ENCODE assay signal across 8 cellular contexts in genomic region chr2:231056453-231057416, GRCh38. TPM values are rescaled to one million over a fixed set of nuclear protein-coding genes. Genes with fewer than 3 reads are reported as not detected.
DNase-seq lines count a peak whose midpoint lies in the region; ATAC-seq and TF ChIP-seq lines count a peak whose summit lies in the region.

TSS of gene PSMD1 (plus strand) at chr2:231056867. CDS start at chr2:231057026, 159 bp downstream.

- H3K4me3 Mint-ChIP-seq in natural killer cell treated with Interleukin-12 subunit alpha and Interleukin-12 subunit beta and Interleukin-15 and Interleukin-18, amount 100 ng/mL, for 72 hours = peak within 1 kb of the TSS; percentile 85

- ATAC-seq in natural killer cell treated with Interleukin-12 subunit alpha and Interleukin-12 subunit beta and Interleukin-15 and Interleukin-18, amount 100 ng/mL, for 72 hours = peak; percentile 92 to 93
- ATAC-seq in stimulated activated naive CD8-positive, alpha-beta T cell treated with anti-CD3 and anti-CD28 coated beads, Interleukin-15, Interleukin-2, amounts not matched to agents 100 U/mL and 50 U/mL, for 24 hours = peak; percentile 80

- TF ChIP-seq CTCF in LNCaP clone FGC (IDR thresholded peaks at IDR 0.05; ENCODE audit: control insufficient read depth, extremely low read depth, insufficient read depth) = peak; percentile 91

- no peaks in the 10 kb centered on the region for H3K9me3 Mint-ChIP-seq in natural killer cell treated with Interleukin-12 subunit alpha and Interleukin-12 subunit beta and Interleukin-15 and Interleukin-18, amount 100 ng/mL, for 72 hours

- H3K9me3 ChIP-seq in ES-I3 (ENCODE audit: control insufficient read depth, insufficient read depth, low read length) = no peaks in the 10 kb centered on the region

- peak within 1 kb of the TSS; percentile 76 for H3K9ac ChIP-seq in ES-I3 (ENCODE audit: low read depth, low read length)

- H3K4me1 ChIP-seq in ES-I3 (ENCODE audit: insufficient read depth, low read length) = peaks cover 6% of the 10 kb centered on the region

- peak within 1 kb of the TSS; percentile 99 to 100 for H3K27ac Mint-ChIP-seq in natural killer cell treated with Interleukin-12 subunit alpha and Interleukin-12 subunit beta and Interleukin-15 and Interleukin-18, amount 100 ng/mL, for 72 hours

- peak; percentile 76 for TF ChIP-seq POLR2A in Raji (IDR thresholded peaks at IDR 0.05; ENCODE audit: insufficient read depth, low read depth, low read length)

- H3K36me3 ChIP-seq in ES-I3 (ENCODE audit: insufficient read depth, low read length) = no peaks in the 10 kb centered on the region

- peaks cover 8% of the 10 kb centered on the region for H3K36me3 Mint-ChIP-seq in natural killer cell treated with Interleukin-12 subunit alpha and Interleukin-12 subunit beta and Interleukin-15 and Interleukin-18, amount 100 ng/mL, for 72 hours

- peaks cover 45 to 61% of the 10 kb centered on the region in 2 donors for H3K4me1 Mint-ChIP-seq in natural killer cell treated with Interleukin-12 subunit alpha and Interleukin-12 subunit beta and Interleukin-15 and Interleukin-18, amount 100 ng/mL, for 72 hours (ENCODE audit: low read depth in 2 of 2)

- peaks cover 11 to 12% of the 10 kb centered on the region in 2 donors for H3K27me3 Mint-ChIP-seq in natural killer cell treated with Interleukin-12 subunit alpha and Interleukin-12 subunit beta and Interleukin-15 and Interleukin-18, amount 100 ng/mL, for 72 hours

- H3K4me3 ChIP-seq in LNCaP clone FGC (ENCODE audit: low read depth, low read length) = peak within 1 kb of the TSS; percentile 98

- DNase-seq in H4 (ENCODE audit: low spot score) (peak; percentile 90), LNCaP clone FGC (ENCODE audit: low read depth) (peak; percentile 71), fibroblast of peridontal ligament (ENCODE audit: extremely low read depth) (peak; percentile 94)
- peak; percentile 90 for DNase-seq in activated T-helper 9 cell treated with anti-CD3 and anti-CD28 coated beads, Interleukin-2, amount 50 U/mL, for 16 hours (ENCODE audit: low read depth)
- peak; percentile 92 for DNase-seq in natural killer cell treated with Interleukin-12 subunit alpha and Interleukin-12 subunit beta and Interleukin-15 and Interleukin-18, amount 100 ng/mL, for 72 hours (ENCODE audit: low spot score)
- DNase-seq in stimulated activated naive CD8-positive, alpha-beta T cell treated with anti-CD3 and anti-CD28 coated beads, Interleukin-15, Interleukin-2, amounts not matched to agents 100 U/mL and 50 U/mL, for 24 hours = peak; percentile 96

RNA-seq across cellular contexts. Expression of gene PSMD1, which starts in this region (rescaled TPM):
- 129 and 131 TPM in 2 replicates for total RNA-seq in H4 (2014; rRNA removed; shearing (Covaris generic))
- 100 to 1,000 TPM; 151 to 153 TPM for total RNA-seq in natural killer cell treated with Interleukin-12 subunit alpha and Interleukin-12 subunit beta and Interleukin-15 and Interleukin-18, amount 100 ng/mL, for 72 hours

Comparison
In these comparisons a context has a peak if more than half of its experiments do, and no peak if none do; other contexts are left out.
1. Peak in every context shown above with its lines: DNase-seq, ATAC-seq and H3K4me3 ChIP-seq.